In genomic region chr15:39154136-39154770, GRCh38 we compare ENCODE assay signal across 12 cellular contexts.
DNase-seq lines count a peak whose midpoint lies in the region; ATAC-seq, FAIRE-seq and TF ChIP-seq lines count a peak whose summit lies in the region.
"Had no signal": no experiment of that assay in that cellular context is flagged by ENCODE, and none has a peak within 500 bp of the region (broad histone marks: within the 10 kb centered on the region; RNA-seq: fewer than 3 reads in every experiment).

No MANE protein-coding gene starts in this region.

- H3K36me3 Mint-ChIP-seq in activated T-helper 1 cell treated with anti-CD3 and anti-CD28 coated beads, Interleukin-12 subunit alpha, Interleukin-12 subunit beta, Interleukin-2, Interleukin-4 antibody, amounts not matched to agents 30 ng/mL and 10 ng/mL and 1 ng/mL, durations not matched to agents 14 hours and 24 hours and 36 hours (ENCODE audit: low read depth): no peaks in the 10 kb centered on the region
- no peaks in the 10 kb centered on the region for H3K36me3 Mint-ChIP-seq in natural killer cell treated with Interleukin-12 subunit alpha and Interleukin-12 subunit beta and Interleukin-15 and Interleukin-18, amount 100 ng/mL, for 72 hours

- DNase-seq in A549 (ENCODE audit: low read depth in 1 of 2, low spot score in 1 of 2) (no peak), choroid plexus epithelial cell (ENCODE audit: low read depth) (no peak), mucosa of descending colon (peak in 2 of 3 donors; percentile 29 to 50), Ammon's horn (ENCODE audit: low spot score) (no peak), activated gamma-delta T cell treated with Interleukin-2 at 50 U/mL for 16 hours (no peak)
- DNase-seq in activated T-helper 1 cell treated with anti-CD3 and anti-CD28 coated beads, Interleukin-12 subunit alpha, Interleukin-12 subunit beta, Interleukin-2, Interleukin-4 antibody, amounts not matched to agents 30 ng/mL and 10 ng/mL and 1 ng/mL, durations not matched to agents 14 hours and 24 hours and 36 hours (ENCODE audit: low spot score): no peak
- no peak for DNase-seq in natural killer cell treated with Interleukin-12 subunit alpha and Interleukin-12 subunit beta and Interleukin-15 and Interleukin-18, amount 100 ng/mL, for 72 hours (ENCODE audit: low spot score)
- DNase-seq: activated T-cell treated with anti-CD3 and anti-CD28 coated beads for 4 hours; NCI-H1417 treated with DMSO at 0.1 percent for 48 hours; stimulated activated naive CD8-positive, alpha-beta T cell treated with anti-CD3 and anti-CD28 coated beads, Interleukin-15, Interleukin-2, amounts not matched to agents 100 U/mL and 50 U/mL, for 24 hours had no signal

- no peak overlapping the region for H3K27ac Mint-ChIP-seq in activated T-helper 1 cell treated with anti-CD3 and anti-CD28 coated beads, Interleukin-12 subunit alpha, Interleukin-12 subunit beta, Interleukin-2, Interleukin-4 antibody, amounts not matched to agents 30 ng/mL and 10 ng/mL and 1 ng/mL, durations not matched to agents 14 hours and 24 hours and 36 hours
- H3K27ac Mint-ChIP-seq in natural killer cell treated with Interleukin-12 subunit alpha and Interleukin-12 subunit beta and Interleukin-15 and Interleukin-18, amount 100 ng/mL, for 72 hours: no peak overlapping the region

- no peak for TF ChIP-seq EP300 in A549 (IDR thresholded peaks at IDR 0.05)

- intact Hi-C loops in mucosa of descending colon (cut with DNase I, micrococcal nuclease): no loop called here
- intact Hi-C loops in activated T-helper 1 cell treated with anti-CD3 and anti-CD28 coated beads, Interleukin-12 subunit alpha, Interleukin-12 subunit beta, Interleukin-2, Interleukin-4 antibody, amounts not matched to agents 30 ng/mL and 10 ng/mL and 1 ng/mL, durations not matched to agents 14 hours and 24 hours and 36 hours (cut with micrococcal nuclease): no loop called here

- no peak overlapping the region for H3K4me3 ChIP-seq in A549
- no peak overlapping the region for H3K4me3 ChIP-seq in choroid plexus epithelial cell (ENCODE audit: low read depth, low read length)
- no peak overlapping the region for H3K4me3 ChIP-seq in mucosa of descending colon
- H3K4me3 ChIP-seq: cardiac muscle cell had no signal

- H3K9me3 ChIP-seq in A549 (no peaks in the 10 kb centered on the region), mucosa of descending colon (no peaks in the 10 kb centered on the region)

- peak overlapping the region in 1 of 2 experiments; percentile 55; a peak in 3 of 6 replicates for H3K27ac ChIP-seq in A549
- H3K27ac ChIP-seq: cardiac muscle cell had no signal

- H3K4me1 ChIP-seq in A549 (peaks cover 24% of the 10 kb centered on the region), mucosa of descending colon (ENCODE audit: low read depth) (peaks cover 4% of the 10 kb centered on the region)

- CTCF ChIA-PET in A549 (lab: Yijun Ruan, JAX): interaction anchor here (0.6 to 1.1 kb wide), 2 partner anchors 18 to 312 kb away, joined by 3 to 5 read pairs; no protein-coding TSS in a partner anchor

- TF ChIP-seq CTCF in A549 (IDR thresholded peaks at IDR 0.05) (no peak), LNCAP (IDR thresholded peaks at IDR 0.05) (peak; percentile 29; the same call in 1 of the 2 replicates), choroid plexus epithelial cell (conservative IDR thresholded peaks at IDR 0.05; ENCODE audit: low read depth, low read length) (peak; percentile 30), mucosa of descending colon (IDR thresholded peaks at IDR 0.05) (peak; percentile 20)

- TF ChIP-seq RAD21 in A549 (conservative IDR thresholded peaks at IDR 0.05 in 1 of 2, IDR thresholded peaks at IDR 0.05 in 1 of 2): no peak

- no peaks in the 10 kb centered on the region for H3K36me3 ChIP-seq in mucosa of descending colon (ENCODE audit: low read depth)
- H3K36me3 ChIP-seq: cardiac muscle cell had no signal

- H3K4me3 Mint-ChIP-seq in activated T-helper 1 cell treated with anti-CD3 and anti-CD28 coated beads, Interleukin-12 subunit alpha, Interleukin-12 subunit beta, Interleukin-2, Interleukin-4 antibody, amounts not matched to agents 30 ng/mL and 10 ng/mL and 1 ng/mL, durations not matched to agents 14 hours and 24 hours and 36 hours: no peak overlapping the region
- no peak overlapping the region for H3K4me3 Mint-ChIP-seq in natural killer cell treated with Interleukin-12 subunit alpha and Interleukin-12 subunit beta and Interleukin-15 and Interleukin-18, amount 100 ng/mL, for 72 hours

- H3K4me1 Mint-ChIP-seq in activated T-helper 1 cell treated with anti-CD3 and anti-CD28 coated beads, Interleukin-12 subunit alpha, Interleukin-12 subunit beta, Interleukin-2, Interleukin-4 antibody, amounts not matched to agents 30 ng/mL and 10 ng/mL and 1 ng/mL, durations not matched to agents 14 hours and 24 hours and 36 hours (ENCODE audit: low read depth): no peaks in the 10 kb centered on the region
- no peaks in the 10 kb centered on the region for H3K4me1 Mint-ChIP-seq in natural killer cell treated with Interleukin-12 subunit alpha and Interleukin-12 subunit beta and Interleukin-15 and Interleukin-18, amount 100 ng/mL, for 72 hours (ENCODE audit: low read depth in 2 of 2)

- FAIRE-seq in A549 (lab: Jason Lieb, UNC): no peak

- ATAC-seq in A549: peak in 1 of 2 experiments; percentile 67; a peak in 3 of 6 replicates
- peak; percentile 91 for ATAC-seq in mucosa of descending colon
- ATAC-seq in natural killer cell treated with Interleukin-12 subunit alpha and Interleukin-12 subunit beta and Interleukin-15 and Interleukin-18, amount 100 ng/mL, for 72 hours: no peak
- ATAC-seq: stimulated activated naive CD8-positive, alpha-beta T cell treated with anti-CD3 and anti-CD28 coated beads, Interleukin-15, Interleukin-2, amounts not matched to agents 100 U/mL and 50 U/mL, for 24 hours had no signal

- POLR2A ChIA-PET in A549 (lab: Yijun Ruan, JAX): no interaction called here

- no peaks in the 10 kb centered on the region for H3K9me3 Mint-ChIP-seq in activated T-helper 1 cell treated with anti-CD3 and anti-CD28 coated beads, Interleukin-12 subunit alpha, Interleukin-12 subunit beta, Interleukin-2, Interleukin-4 antibody, amounts not matched to agents 30 ng/mL and 10 ng/mL and 1 ng/mL, durations not matched to agents 14 hours and 24 hours and 36 hours
- no peaks in the 10 kb centered on the region for H3K9me3 Mint-ChIP-seq in natural killer cell treated with Interleukin-12 subunit alpha and Interleukin-12 subunit beta and Interleukin-15 and Interleukin-18, amount 100 ng/mL, for 72 hours

- TF ChIP-seq POLR2A in A549 (IDR thresholded peaks at IDR 0.05; ENCODE audit: low read length): no peak

- peak overlapping the region; percentile 17; the same call in 1 of the 3 replicates for H3K4me2 ChIP-seq in A549

- peaks cover 12% of the 10 kb centered on the region for H3K27me3 Mint-ChIP-seq in activated T-helper 1 cell treated with anti-CD3 and anti-CD28 coated beads, Interleukin-12 subunit alpha, Interleukin-12 subunit beta, Interleukin-2, Interleukin-4 antibody, amounts not matched to agents 30 ng/mL and 10 ng/mL and 1 ng/mL, durations not matched to agents 14 hours and 24 hours and 36 hours (ENCODE audit: insufficient read depth)
- H3K27me3 Mint-ChIP-seq in natural killer cell treated with Interleukin-12 subunit alpha and Interleukin-12 subunit beta and Interleukin-15 and Interleukin-18, amount 100 ng/mL, for 72 hours: peaks cover 15 to 18% of the 10 kb centered on the region in 2 donors

TF ChIP-seq in A549, 52 proteins besides CTCF, POLR2A, EP300 and RAD21:
- TF ChIP-seq SREBF2 (IDR thresholded peaks at IDR 0.05) (no peak), ZC3H11A (IDR thresholded peaks at IDR 0.05) (no peak), NPAS2 (CRISPR knock-in tag; IDR thresholded peaks at IDR 0.05; ENCODE audit: borderline replicate concordance) (no peak), ELK1 (IDR thresholded peaks at IDR 0.05; ENCODE audit: low read depth, low read length) (no peak), CHD4 (IDR thresholded peaks at IDR 0.05; ENCODE audit: borderline replicate concordance) (no peak), MYC (IDR thresholded peaks at IDR 0.05; ENCODE audit: borderline replicate concordance, low read length) (no peak), ZSCAN20 (CRISPR knock-in tag; IDR thresholded peaks at IDR 0.05) (no peak), ZNF302 (CRISPR knock-in tag; IDR thresholded peaks at IDR 0.05) (no peak), PHF8 (IDR thresholded peaks at IDR 0.05; ENCODE audit: borderline replicate concordance, low read depth) (no peak), HEYL (CRISPR knock-in tag; IDR thresholded peaks at IDR 0.05) (no peak), KDM1A (IDR thresholded peaks at IDR 0.05; ENCODE audit: low read depth) (no peak), CEBPB (IDR thresholded peaks at IDR 0.05) (no peak), TP53 (CRISPR knock-in tag; IDR thresholded peaks at IDR 0.05) (no peak), MAZ (IDR thresholded peaks at IDR 0.05; ENCODE audit: borderline replicate concordance, low read depth, low read length) (no peak)

Comparison
In these comparisons a context has a peak if more than half of its experiments do, and no peak if none do; other contexts are left out.
1. DNase-seq: peak in mucosa of descending colon (2 of 3); none in A549 (0 of 2), choroid plexus epithelial cell (single experiment), Ammon's horn (single experiment), activated T-helper 1 cell treated with anti-CD3 and anti-CD28 coated beads, Interleukin-12 subunit alpha, Interleukin-12 subunit beta, Interleukin-2, Interleukin-4 antibody, amounts not matched to agents 30 ng/mL and 10 ng/mL and 1 ng/mL, durations not matched to agents 14 hours and 24 hours and 36 hours (single experiment), natural killer cell treated with Interleukin-12 subunit alpha and Interleukin-12 subunit beta and Interleukin-15 and Interleukin-18, amount 100 ng/mL, for 72 hours (single experiment) and activated gamma-delta T cell treated with Interleukin-2 at 50 U/mL for 16 hours (single experiment).